Comparison of ENCODE assay signal across 8 cellular contexts in genomic region chr12:74538491-74539258, GRCh38. TPM values are rescaled to one million over a fixed set of nuclear protein-coding genes. Genes with fewer than 3 reads are reported as not detected.
A peak's percentile ranks its signal among the peaks of the same experiment; 100 is the strongest.
DNase-seq lines count a peak whose midpoint lies in the region; ATAC-seq and TF ChIP-seq lines count a peak whose summit lies in the region.

No MANE protein-coding gene starts in this region.

- H2BK120ac ChIP-seq in trophoblast cell (ENCODE audit: insufficient read depth, low read length, poor library complexity): no peak overlapping the region

- H4K12ac ChIP-seq in trophoblast cell (ENCODE audit: low read depth, low read length): no peak overlapping the region

- H3K9ac ChIP-seq in trophoblast cell (ENCODE audit: low read length): no peak overlapping the region

- H4K8ac ChIP-seq in trophoblast cell (ENCODE audit: low read depth, low read length): no peak overlapping the region

- no peaks in the 10 kb centered on the region for H3K27me3 Mint-ChIP-seq in activated T-cell treated with anti-CD3 and anti-CD28 coated beads, Interleukin-2, amount 50 U/mL, for 4 hours (ENCODE audit: low read depth)

- H2AK5ac ChIP-seq in trophoblast cell (ENCODE audit: low read length): no peak overlapping the region

- H3K4me3 ChIP-seq in AG09309 (ENCODE audit: control insufficient read depth, low read depth, low read length) (peak overlapping the region; percentile 72), foreskin fibroblast (ENCODE audit: low read depth in 1 of 2, low read length in 2 of 2) (peak overlapping the region; percentile 72 to 80), trophoblast cell (ENCODE audit: low read depth, low read length) (peak overlapping the region; percentile 88)
- peak overlapping the region; percentile 96 for H3K4me3 ChIP-seq in Jurkat, Clone E6-1 (ENCODE audit: low read length)

- ATAC-seq in GM19043 (IDR thresholded peaks at IDR 0.05; ENCODE audit: low read depth, unreplicated experiment) (peak; percentile 16), HG03135 (IDR thresholded peaks at IDR 0.05; ENCODE audit: unreplicated experiment) (no peak)
- no peak for ATAC-seq in activated T-cell treated with anti-CD3 and anti-CD28 coated beads, Interleukin-2, amount 50 U/mL, for 4 hours

- H3K4me1 Mint-ChIP-seq in activated T-cell treated with anti-CD3 and anti-CD28 coated beads, Interleukin-2, amount 50 U/mL, for 4 hours (ENCODE audit: low read depth): peaks cover 60% of the 10 kb centered on the region

- peaks cover 6% of the 10 kb centered on the region for H3K79me1 ChIP-seq in trophoblast cell (ENCODE audit: low read length)

- no peak overlapping the region for H3K18ac ChIP-seq in trophoblast cell (ENCODE audit: low read length)

- peak overlapping the region; percentile 61 for H3K4me2 ChIP-seq in trophoblast cell (ENCODE audit: low read length)

- H3K27ac ChIP-seq in trophoblast cell (ENCODE audit: low read depth, low read length): no peak overlapping the region

- no peak overlapping the region for H4K91ac ChIP-seq in trophoblast cell (ENCODE audit: low read depth, low read length)

- peak overlapping the region; percentile 80 for H3K4ac ChIP-seq in trophoblast cell (ENCODE audit: low read depth, low read length)

- H2BK5ac ChIP-seq in trophoblast cell (ENCODE audit: low read depth, low read length, poor library complexity): no peak overlapping the region

- peaks cover 5 to 12% of the 10 kb centered on the region in 2 experiments for H3K4me1 ChIP-seq in trophoblast cell (ENCODE audit: control insufficient read depth in 1 of 2, insufficient read depth in 2 of 2, low read length in 2 of 2)

- H3K23ac ChIP-seq in trophoblast cell (ENCODE audit: low read length): no peak overlapping the region

- peaks cover 42% of the 10 kb centered on the region for H3K36me3 Mint-ChIP-seq in activated T-cell treated with anti-CD3 and anti-CD28 coated beads, Interleukin-2, amount 50 U/mL, for 4 hours (ENCODE audit: insufficient read depth)

- no peaks in the 10 kb centered on the region for H3K9me3 ChIP-seq in trophoblast cell (ENCODE audit: insufficient read depth, low read depth, low read length)

- H3K79me2 ChIP-seq in trophoblast cell (ENCODE audit: control insufficient read depth, insufficient read depth, low read length, poor library complexity): peaks cover 18% of the 10 kb centered on the region

- H3K36me3 ChIP-seq in trophoblast cell (ENCODE audit: control insufficient read depth in 1 of 2, insufficient read depth in 2 of 2, low read length in 2 of 2): peaks cover 2% of the 10 kb centered on the region in 2 experiments

- H3K9me3 Mint-ChIP-seq in activated T-cell treated with anti-CD3 and anti-CD28 coated beads, Interleukin-2, amount 50 U/mL, for 4 hours: no peaks in the 10 kb centered on the region

- H2AFZ ChIP-seq in trophoblast cell (ENCODE audit: insufficient read depth, low read length, poor library complexity): no peak overlapping the region

- H3K4me3 Mint-ChIP-seq in activated T-cell treated with anti-CD3 and anti-CD28 coated beads, Interleukin-2, amount 50 U/mL, for 4 hours: peak overlapping the region; percentile 91

- no peak overlapping the region for H3K14ac ChIP-seq in trophoblast cell (ENCODE audit: low read length)

- H2BK12ac ChIP-seq in trophoblast cell (ENCODE audit: low read length): no peak overlapping the region

- no CpG with 5 or more reads among the region's 7 CpGs for WGBS in trophoblast cell (ENCODE audit: extremely low coverage, insufficient coverage, insufficient read length)

- no peaks in the 10 kb centered on the region for H3K27me3 ChIP-seq in trophoblast cell (ENCODE audit: insufficient read depth, low read length)

- DNase-seq in AG09309 (ENCODE audit: low read depth) (no peak), foreskin fibroblast (peak in 1 of 2 donors; percentile 14), trophoblast cell (no peak), NCI-H2171 (lab: John Stamatoyannopoulos, UW) (no peak)
- peak; percentile 28 for DNase-seq in Jurkat, Clone E6-1 (ENCODE audit: low read depth, low spot score)
- DNase-seq in activated T-cell treated with anti-CD3 and anti-CD28 coated beads, Interleukin-2, amount 50 U/mL, for 4 hours: no peak

- no peak for TF ChIP-seq CTCF in AG09309 (IDR thresholded peaks at IDR 0.05; ENCODE audit: control insufficient read depth, insufficient read depth, low read depth, low read length, missing control alignments)
- no peak for TF ChIP-seq CTCF in foreskin fibroblast (IDR thresholded peaks at IDR 0.05; ENCODE audit: low read depth, low read length)

RNA-seq across cellular contexts. Expression of gene ATXN7L3B, which starts 1.0 kb away (rescaled TPM):
- 20.5 TPM for polyA plus RNA-seq in Jurkat, Clone E6-1 (2012; ENCODE audit: insufficient read depth, insufficient read length)
- 10 to 100 TPM; 20.0 to 21.0 (median 20.7) TPM for total RNA-seq in activated T-cell treated with anti-CD3 and anti-CD28 coated beads, Interleukin-2, amount 50 U/mL, for 4 hours
- 19.5 and 20.9 TPM in 2 replicates for polyA plus RNA-seq in trophoblast cell (2013)
